In genomic region chr4:30821891-30822612, GRCh38 we compare ENCODE assay signal across 16 cellular contexts.
DNase-seq lines count a peak whose midpoint lies in the region; ATAC-seq, FAIRE-seq and TF ChIP-seq lines count a peak whose summit lies in the region.
"Had no signal": no experiment of that assay in that cellular context is flagged by ENCODE, and none has a peak within 500 bp of the region (broad histone marks: within the 10 kb centered on the region; RNA-seq: fewer than 3 reads in every experiment).

No MANE protein-coding gene starts in this region.

- dilution Hi-C loops in keratinocyte (cut with MboI; ENCODE audit: extremely low pct_ligation_motif_present, low sequenced_read_pairs), result no loop called here

- H3K4me2 ChIP-seq in keratinocyte (ENCODE audit: control insufficient read depth, extremely low read depth, insufficient read depth, low read depth, low read length), result no peak overlapping the region

- no peak overlapping the region for H3K9ac ChIP-seq in keratinocyte (ENCODE audit: control insufficient read depth, extremely low read depth, insufficient read depth, low read length)

- DNase-seq in BE2C, result peak; percentile 48
- peak; percentile 37 for DNase-seq in HT-29 (ENCODE audit: low spot score)
- no peak for DNase-seq in WTC11 (ENCODE audit: low spot score)
- no peak for DNase-seq in keratinocyte (ENCODE audit: low read depth, low spot score)
- DNase-seq in SKM-1 treated with dmso at 0.1 percent for 144 hours (lab: John Stamatoyannopoulos, UW; ENCODE audit: unreplicated experiment), result no peak
- no peak for DNase-seq in GM10248 (ENCODE audit: extremely low spot score)
- DNase-seq in activated T-cell treated with anti-CD3 and anti-CD28 coated beads, Interleukin-2, amount 50 U/mL, for 48 hours, result no peak
- DNase-seq in NCI-H446 (lab: John Stamatoyannopoulos, UW), result no peak
- DNase-seq: dermis blood vessel endothelial cell; RPMI8226; stimulated activated CD4-positive, alpha-beta T cell treated with anti-CD3 and anti-CD28 coated beads, Interleukin-2, amount 100 ng/mL, for 48 hours; stimulated activated naive CD4-positive, alpha-beta T cell had no signal

- peaks cover 41% of the 10 kb centered on the region for H3K4me1 Mint-ChIP-seq in WTC11
- H3K4me1 Mint-ChIP-seq: activated naive CD4-positive, alpha-beta T cell treated with anti-CD3 and anti-CD28 coated beads, Interleukin-2, amount 50 U/mL, for 24 hours; IgD-negative memory B cell had no signal

- H3K4me3 Mint-ChIP-seq in WTC11, result no peak overlapping the region
- H3K4me3 Mint-ChIP-seq: activated naive CD4-positive, alpha-beta T cell treated with anti-CD3 and anti-CD28 coated beads, Interleukin-2, amount 50 U/mL, for 24 hours; IgD-negative memory B cell had no signal

- H2AFZ ChIP-seq in keratinocyte (ENCODE audit: control insufficient read depth, low read length), result no peak overlapping the region

- H3K9me3 ChIP-seq in BE2C (no peaks in the 10 kb centered on the region), keratinocyte (ENCODE audit: control insufficient read depth, low read depth, low read length) (no peaks in the 10 kb centered on the region)

- H3K4me3 ChIP-seq in BE2C (ENCODE audit: low read depth, low read length) (peak overlapping the region; percentile 38), keratinocyte (ENCODE audit: control insufficient read depth in 2 of 3, extremely low read depth in 1 of 3, insufficient read depth in 2 of 3, low read depth in 1 of 3, low read length in 3 of 3) (no peak overlapping the region)
- H3K4me3 ChIP-seq: lung had no signal

- TF ChIP-seq CTCF in BE2C (IDR thresholded peaks at IDR 0.05; ENCODE audit: low read depth, low read length) (no peak), WTC11 (IDR thresholded peaks at IDR 0.05) (no peak), keratinocyte (optimal IDR thresholded peaks at IDR 0.05 in 1 of 3, IDR thresholded peaks at IDR 0.05 in 1 of 3, conservative IDR thresholded peaks at IDR 0.05 in 1 of 3; ENCODE audit: extremely low read depth in 1 of 3, insufficient read depth in 2 of 3, low read length in 3 of 3) (no peak), GM10248 (IDR thresholded peaks at IDR 0.05; ENCODE audit: control extremely low read depth, extremely low read depth, low read depth, missing control alignments) (no peak)

- FAIRE-seq in keratinocyte (lab: Jason Lieb, UNC), result peak; percentile 17
- FAIRE-seq: GM18507 had no signal

- POLR2A ChIA-PET in WTC11 (lab: Charles Lee), result no interaction called here
- POLR2A ChIA-PET in GM10248 (lab: Yijun Ruan, JAX), result no interaction called here

- H3K27me3 ChIP-seq in BE2C (no peaks in the 10 kb centered on the region), keratinocyte (ENCODE audit: control insufficient read depth, extremely low read depth, insufficient read depth, low read length) (no peaks in the 10 kb centered on the region)

- no peaks in the 10 kb centered on the region for H3K9me3 Mint-ChIP-seq in WTC11

- no peaks in the 10 kb centered on the region for H4K20me1 ChIP-seq in keratinocyte (ENCODE audit: control insufficient read depth, extremely low read depth, insufficient read depth, low read length)

- H3K79me2 ChIP-seq in keratinocyte (ENCODE audit: control insufficient read depth, insufficient read depth, low read length), result no peaks in the 10 kb centered on the region

- H3K36me3 ChIP-seq in BE2C, result no peaks in the 10 kb centered on the region
- H3K36me3 ChIP-seq in keratinocyte (ENCODE audit: control insufficient read depth in 2 of 2, extremely low read depth in 1 of 2, insufficient read depth in 2 of 2, low read length in 2 of 2), result no peaks in the 10 kb centered on the region

- no peaks in the 10 kb centered on the region for H3K27me3 Mint-ChIP-seq in WTC11 (ENCODE audit: low read depth)
- H3K27me3 Mint-ChIP-seq: activated naive CD4-positive, alpha-beta T cell treated with anti-CD3 and anti-CD28 coated beads, Interleukin-2, amount 50 U/mL, for 24 hours; IgD-negative memory B cell had no signal

- H3K27ac Mint-ChIP-seq in WTC11, result no peak overlapping the region
- H3K27ac Mint-ChIP-seq: activated naive CD4-positive, alpha-beta T cell treated with anti-CD3 and anti-CD28 coated beads, Interleukin-2, amount 50 U/mL, for 24 hours; IgD-negative memory B cell had no signal

- peak; percentile 82 for ATAC-seq in WTC11

- H3K4me1 ChIP-seq in BE2C (peaks cover 20% of the 10 kb centered on the region), keratinocyte (ENCODE audit: control insufficient read depth, extremely low read depth, insufficient read depth, low read length) (no peaks in the 10 kb centered on the region)

- CTCF ChIA-PET in WTC11 (lab: Charles Lee) (no interaction called here), GM10248 (lab: Yijun Ruan, JAX) (no interaction called here)

- H3K27ac ChIP-seq in keratinocyte (ENCODE audit: control insufficient read depth, insufficient read depth, low read length), result no peak overlapping the region

- no peaks in the 10 kb centered on the region for H3K36me3 Mint-ChIP-seq in WTC11
- H3K36me3 Mint-ChIP-seq: activated naive CD4-positive, alpha-beta T cell treated with anti-CD3 and anti-CD28 coated beads, Interleukin-2, amount 50 U/mL, for 24 hours; IgD-negative memory B cell had no signal

- H3K9me1 ChIP-seq in keratinocyte (ENCODE audit: control insufficient read depth, extremely low read depth, insufficient read depth, low read length), result no peaks in the 10 kb centered on the region

TF ChIP-seq in WTC11, 78 proteins besides CTCF, POLR2A, EP300 and RAD21:
- TF ChIP-seq GTF2I (CRISPR knock-in tag; conservative IDR thresholded peaks at IDR 0.05) (no peak), PREB (CRISPR knock-in tag; IDR thresholded peaks at IDR 0.05; ENCODE audit: borderline replicate concordance) (no peak), PRRX2 (CRISPR knock-in tag; IDR thresholded peaks at IDR 0.05) (no peak), TP53 (CRISPR knock-in tag; IDR thresholded peaks at IDR 0.05) (no peak), EMX1 (CRISPR knock-in tag; IDR thresholded peaks at IDR 0.05) (no peak), STAT6 (CRISPR knock-in tag; conservative IDR thresholded peaks at IDR 0.05; ENCODE audit: low read depth) (no peak), NFE2L1 (CRISPR knock-in tag; IDR thresholded peaks at IDR 0.05) (no peak), NFATC4 (CRISPR knock-in tag; IDR thresholded peaks at IDR 0.05) (no peak), ZNF671 (CRISPR knock-in tag; IDR thresholded peaks at IDR 0.05) (no peak), FOXP4 (CRISPR knock-in tag; IDR thresholded peaks at IDR 0.05) (no peak), GRHL2 (CRISPR knock-in tag; IDR thresholded peaks at IDR 0.05; ENCODE audit: insufficient replicate concordance, severe bottlenecking) (no peak), ATF3 (CRISPR knock-in tag; conservative IDR thresholded peaks at IDR 0.05) (no peak), ESRRA (CRISPR knock-in tag; IDR thresholded peaks at IDR 0.05; ENCODE audit: borderline replicate concordance) (no peak), SP1 (CRISPR knock-in tag; conservative IDR thresholded peaks at IDR 0.05) (no peak), ZNF317 (CRISPR knock-in tag; IDR thresholded peaks at IDR 0.05; ENCODE audit: borderline replicate concordance, low read depth) (no peak)

Comparison
In these comparisons a context has a peak if more than half of its experiments do, and no peak if none do; other contexts are left out.
1. DNase-seq: peak in BE2C (single experiment) and HT-29 (single experiment); none in WTC11 (single experiment), keratinocyte (single experiment), SKM-1 treated with dmso at 0.1 percent for 144 hours (single experiment), GM10248 (single experiment), activated T-cell treated with anti-CD3 and anti-CD28 coated beads, Interleukin-2, amount 50 U/mL, for 48 hours (0 of 2) and NCI-H446 (0 of 2).